In genomic region chr9:120531683-120532300, GRCh38 we compare ENCODE assay signal across 8 cellular contexts. TPM values are rescaled to one million over a fixed set of nuclear protein-coding genes. Genes with fewer than 3 reads are reported as not detected.
DNase-seq lines count a peak whose midpoint lies in the region; ATAC-seq and TF ChIP-seq lines count a peak whose summit lies in the region.

No MANE protein-coding gene starts in this region.

- no peak for ATAC-seq in activated CD8-positive, alpha-beta T cell treated with anti-CD3 and anti-CD28 coated beads for 36 hours
- no peak for ATAC-seq in HG03025 (IDR thresholded peaks at IDR 0.05; ENCODE audit: low FRiP score, unreplicated experiment)

- CTCF ChIA-PET in activated CD8-positive, alpha-beta T cell treated with anti-CD3 and anti-CD28 coated beads for 36 hours (lab: Charles Lee): interaction anchor here (0.7 to 2.4 kb wide), 5 partner anchors 9 to 28 kb away, joined by 3 to 9 read pairs (median 3); no protein-coding TSS in a partner anchor
- CTCF ChIA-PET in CD4-positive, alpha-beta memory T cell (lab: Charles Lee; ENCODE audit: partially characterized antibody): interaction anchor here (0.8 to 1.9 kb wide), 3 partner anchors 10 to 26 kb away, joined by 3 to 6 read pairs (median 6); no protein-coding TSS in a partner anchor

- H3K27ac ChIP-seq in CD4-positive, alpha-beta memory T cell (ENCODE audit: low read depth, low read length): no peak overlapping the region

- H3K27me3 Mint-ChIP-seq in activated CD8-positive, alpha-beta T cell treated with anti-CD3 and anti-CD28 coated beads for 36 hours: no peaks in the 10 kb centered on the region
- no peaks in the 10 kb centered on the region for H3K27me3 Mint-ChIP-seq in CD4-positive, alpha-beta memory T cell

- peak; percentile 45 for TF ChIP-seq CTCF in activated CD8-positive, alpha-beta T cell treated with anti-CD3 and anti-CD28 coated beads for 36 hours (IDR thresholded peaks at IDR 0.05)

- peak; percentile 61 for DNase-seq in NCI-H82 (lab: John Stamatoyannopoulos, UW)
- no peak for DNase-seq in NCI-H82 treated with DMSO at 0.1 percent for 48 hours (lab: John Stamatoyannopoulos, UW; ENCODE audit: unreplicated experiment)
- peak; percentile 2 to 76 (median 59) for DNase-seq in NCI-H1417 (lab: John Stamatoyannopoulos, UW)
- DNase-seq in activated CD8-positive, alpha-beta T cell treated with anti-CD3 and anti-CD28 coated beads for 36 hours: no peak
- DNase-seq in islet precursor cell: peak; percentile 60
- DNase-seq in CD4-positive, alpha-beta memory T cell: no peak
- no peak for DNase-seq in stimulated activated naive CD4-positive, alpha-beta T cell (lab: John Stamatoyannopoulos, UW)

- intact Hi-C loops in activated CD8-positive, alpha-beta T cell treated with anti-CD3 and anti-CD28 coated beads for 36 hours (cut with micrococcal nuclease): no loop called here
- intact Hi-C loops in CD4-positive, alpha-beta memory T cell (cut with micrococcal nuclease): no loop called here

- H3K4me3 ChIP-seq in CD4-positive, alpha-beta memory T cell (ENCODE audit: low read length in 2 of 2): no peak overlapping the region

- peaks cover 63% of the 10 kb centered on the region for H3K36me3 Mint-ChIP-seq in activated CD8-positive, alpha-beta T cell treated with anti-CD3 and anti-CD28 coated beads for 36 hours (ENCODE audit: low read depth)
- H3K36me3 Mint-ChIP-seq in CD4-positive, alpha-beta memory T cell: peaks cover 88 to 93% of the 10 kb centered on the region in 2 donors

- no peak overlapping the region for H3K27ac Mint-ChIP-seq in activated CD8-positive, alpha-beta T cell treated with anti-CD3 and anti-CD28 coated beads for 36 hours
- no peak overlapping the region for H3K27ac Mint-ChIP-seq in CD4-positive, alpha-beta memory T cell

- POLR2A ChIA-PET in activated CD8-positive, alpha-beta T cell treated with anti-CD3 and anti-CD28 coated beads for 36 hours (lab: Charles Lee): no interaction called here
- POLR2A ChIA-PET in CD4-positive, alpha-beta memory T cell (lab: Charles Lee; ENCODE audit: partially characterized antibody): no interaction called here

- H3K36me3 ChIP-seq in CD4-positive, alpha-beta memory T cell (ENCODE audit: insufficient read depth, low read length): peaks cover 69% of the 10 kb centered on the region

- no peaks in the 10 kb centered on the region for H3K9me3 ChIP-seq in CD4-positive, alpha-beta memory T cell (ENCODE audit: control insufficient read depth in 1 of 2, low read length in 2 of 2)

- H3K4me3 Mint-ChIP-seq in activated CD8-positive, alpha-beta T cell treated with anti-CD3 and anti-CD28 coated beads for 36 hours: no peak overlapping the region
- no peak overlapping the region for H3K4me3 Mint-ChIP-seq in CD4-positive, alpha-beta memory T cell

- no peaks in the 10 kb centered on the region for H3K27me3 ChIP-seq in CD4-positive, alpha-beta memory T cell (ENCODE audit: insufficient read depth, low read length)

- H3K4me1 ChIP-seq in CD4-positive, alpha-beta memory T cell (ENCODE audit: insufficient read depth, low read length): no peaks in the 10 kb centered on the region

- H3K9me3 Mint-ChIP-seq in activated CD8-positive, alpha-beta T cell treated with anti-CD3 and anti-CD28 coated beads for 36 hours: no peaks in the 10 kb centered on the region
- peaks cover 0 to 1% (median 0%) of the 10 kb centered on the region in 8 donors for H3K9me3 Mint-ChIP-seq in CD4-positive, alpha-beta memory T cell

- H3K4me1 Mint-ChIP-seq in activated CD8-positive, alpha-beta T cell treated with anti-CD3 and anti-CD28 coated beads for 36 hours (ENCODE audit: low read depth): no peaks in the 10 kb centered on the region
- peaks cover 0 to 8% (median 1%) of the 10 kb centered on the region in 4 donors for H3K4me1 Mint-ChIP-seq in CD4-positive, alpha-beta memory T cell

RNA-seq across cellular contexts. Expression of gene CDK5RAP2, which starts 48.2 kb away (rescaled TPM):
- total RNA-seq in activated CD8-positive, alpha-beta T cell treated with anti-CD3 and anti-CD28 coated beads for 36 hours: 10 to 100 TPM; 61.5 to 67.6 TPM
- total RNA-seq in CD4-positive, alpha-beta memory T cell: 100 to 1,000 TPM in 1 of 2 experiments, 10 to 100 TPM in 1; 88.5 to 102 TPM
- 10 to 100 TPM in 1 of 2 donors, 1 to 10 TPM in 1; 3.9 to 30.4 TPM for polyA plus RNA-seq in CD4-positive, alpha-beta memory T cell

Comparison
In these comparisons a context has a peak if more than half of its experiments do, and no peak if none do; other contexts are left out.
1. DNase-seq: peak in NCI-H82 (single experiment), NCI-H1417 (3 of 3) and islet precursor cell (single experiment); none in NCI-H82 treated with DMSO at 0.1 percent for 48 hours (single experiment), activated CD8-positive, alpha-beta T cell treated with anti-CD3 and anti-CD28 coated beads for 36 hours (single experiment), CD4-positive, alpha-beta memory T cell (0 of 5) and stimulated activated naive CD4-positive, alpha-beta T cell (0 of 6).